ENCODE assay signal across 17 cellular contexts in the genomic region with DNA sequence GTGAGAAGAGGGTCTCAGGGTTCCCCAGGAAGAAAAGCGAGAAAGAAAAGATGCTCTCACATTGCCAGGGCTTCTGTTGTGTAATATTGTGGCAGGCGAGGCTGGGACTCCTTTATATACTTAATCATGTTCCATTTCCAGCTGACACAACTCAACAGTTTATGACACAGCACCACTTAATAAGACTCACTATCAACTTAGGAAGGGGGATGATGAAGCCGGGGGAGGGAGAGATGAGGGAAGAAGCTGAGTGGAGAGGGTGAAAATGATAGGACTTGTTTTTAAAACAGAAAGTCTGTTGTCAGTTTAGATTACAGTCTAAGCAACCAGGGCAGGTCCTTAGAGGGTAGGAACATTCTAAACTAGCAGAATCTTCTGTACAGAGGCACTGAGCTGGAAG.
A peak's percentile ranks its signal among the peaks of the same experiment; 100 is the strongest.
DNase-seq lines count a peak whose midpoint lies in the region; ATAC-seq and TF ChIP-seq lines count a peak whose summit lies in the region.
"Had no signal": no experiment of that assay in that cellular context is flagged by ENCODE, and none has a peak within 500 bp of the region (broad histone marks: within the 10 kb centered on the region; RNA-seq: fewer than 3 reads in every experiment).

No MANE protein-coding gene starts in this region.

- H2AFZ ChIP-seq in neural cell (ENCODE audit: low read depth, low read length) = no peak overlapping the region
- no peak overlapping the region for H2AFZ ChIP-seq in mammary epithelial cell (ENCODE audit: low read depth, low read length)

- peak; percentile 11 for TF ChIP-seq EP300 in neural cell (conservative IDR thresholded peaks at IDR 0.05; ENCODE audit: poor library complexity, severe bottlenecking)

- CTCF ChIA-PET in mammary epithelial cell (lab: Charles Lee; ENCODE audit: low non-redundant PET) = no interaction called here

- H3K79me2 ChIP-seq in neural cell (replicated peaks; ENCODE audit: insufficient read depth, low read length) (no peaks in the 10 kb centered on the region), mammary epithelial cell (ENCODE audit: insufficient read depth, low read length) (no peaks in the 10 kb centered on the region)

- dilution Hi-C loops in mammary epithelial cell (cut with HindIII; ENCODE audit: low sequenced_read_pairs) = no loop called here

- H3K27ac ChIP-seq in right cardiac atrium (ENCODE audit: low read length) (no peak overlapping the region), neural cell (ENCODE audit: low read length) (no peak overlapping the region), mammary epithelial cell (ENCODE audit: insufficient read depth, low read depth, low read length) (no peak overlapping the region)
- H3K27ac ChIP-seq: 22Rv1; A549; BLaER1 treated with 17β-estradiol and CSF1 and Interleukin-3, amounts not matched to agents 10 nM and 100 nM; C4-2B had no signal

- no peaks in the 10 kb centered on the region for H3K36me3 ChIP-seq in neural cell (ENCODE audit: insufficient read depth, low read length)
- H3K36me3 ChIP-seq in mammary epithelial cell (ENCODE audit: insufficient read depth, low read length) = no peaks in the 10 kb centered on the region
- H3K36me3 ChIP-seq: BLaER1 treated with 17β-estradiol and CSF1 and Interleukin-3, amounts not matched to agents 10 nM and 100 nM had no signal

- DNase-seq in right cardiac atrium (no peak), Right ventricle myocardium inferior (ENCODE audit: missing footprints) (no peak), retina (peak; percentile 65), mammary epithelial cell (no peak)
- no peak for DNase-seq in activated CD8-positive, alpha-beta memory T cell treated with anti-CD3 and anti-CD28 coated beads, Interleukin-2, amount 50 U/mL, for 4 hours
- DNase-seq: AML-193; Caco-2; Calu3; CD4-positive, alpha-beta T cell; CD8-positive, alpha-beta T cell; DMS79 treated with DMSO at 0.1 percent for 48 hours; GF-D8 had no signal

- H3K4me2 ChIP-seq in neural cell (ENCODE audit: low read length) (no peak overlapping the region), mammary epithelial cell (ENCODE audit: insufficient read depth, low read depth, low read length) (no peak overlapping the region)
- H3K4me2 ChIP-seq: A549; BLaER1 treated with 17β-estradiol and CSF1 and Interleukin-3, amounts not matched to agents 10 nM and 100 nM had no signal

- H3K9me3 ChIP-seq in right cardiac atrium (ENCODE audit: control insufficient read depth, low read length) (no peaks in the 10 kb centered on the region), neural cell (ENCODE audit: low read length) (no peaks in the 10 kb centered on the region), mammary epithelial cell (replicated peaks; ENCODE audit: insufficient read depth, low read length) (no peaks in the 10 kb centered on the region)
- H3K9me3 ChIP-seq: A549; BLaER1 treated with 17β-estradiol and CSF1 and Interleukin-3, amounts not matched to agents 10 nM and 100 nM; Caco-2 had no signal

- H4K20me1 ChIP-seq in neural cell (ENCODE audit: insufficient read depth) (no peaks in the 10 kb centered on the region), mammary epithelial cell (ENCODE audit: insufficient read depth, low read length) (no peaks in the 10 kb centered on the region)
- H4K20me1 ChIP-seq: BLaER1 treated with 17β-estradiol and CSF1 and Interleukin-3, amounts not matched to agents 10 nM and 100 nM had no signal

- H3K9ac ChIP-seq in neural cell (ENCODE audit: low read length) = no peak overlapping the region
- no peak overlapping the region for H3K9ac ChIP-seq in mammary epithelial cell (ENCODE audit: insufficient read depth, low read length)
- H3K9ac ChIP-seq: BLaER1 treated with 17β-estradiol and CSF1 and Interleukin-3, amounts not matched to agents 10 nM and 100 nM had no signal

- intact Hi-C loops in right cardiac atrium (cut with DNase I) = no loop called here
- intact Hi-C loops in Right ventricle myocardium inferior (cut with DNase I) = no loop called here
- intact Hi-C loops in mammary epithelial cell (cut with micrococcal nuclease) = no loop called here

- H3K27me3 ChIP-seq in right cardiac atrium (ENCODE audit: control insufficient read depth, insufficient read depth) = no peaks in the 10 kb centered on the region
- no peaks in the 10 kb centered on the region for H3K27me3 ChIP-seq in neural cell (ENCODE audit: insufficient read depth, low read depth, low read length)
- no peaks in the 10 kb centered on the region for H3K27me3 ChIP-seq in mammary epithelial cell (ENCODE audit: insufficient read depth, low read length)
- H3K27me3 ChIP-seq: BLaER1 treated with 17β-estradiol and CSF1 and Interleukin-3, amounts not matched to agents 10 nM and 100 nM had no signal

- H3K9me2 ChIP-seq in neural cell (ENCODE audit: insufficient read depth, low read length) = no peaks in the 10 kb centered on the region

- 35% methylated on average over 3 of the region's 3 CpGs for WGBS in right cardiac atrium
- WGBS in mammary epithelial cell (ENCODE audit: low coverage, missing lambda C conversion rate) = 75% methylated on average over 3 of the region's 3 CpGs

- TF ChIP-seq RAD21 in neural cell (conservative IDR thresholded peaks at IDR 0.05) = no peak

- H3K4me3 ChIP-seq in right cardiac atrium (ENCODE audit: low read length) (no peak overlapping the region), neural cell (ENCODE audit: low read length) (no peak overlapping the region), mammary epithelial cell (replicated peaks in 1 of 3; ENCODE audit: insufficient read depth in 1 of 3, low read depth in 2 of 3, low read length in 3 of 3) (no peak overlapping the region)
- H3K4me3 ChIP-seq: A549; BLaER1 treated with 17β-estradiol and CSF1 and Interleukin-3, amounts not matched to agents 10 nM and 100 nM had no signal

- in situ Hi-C loops in mammary epithelial cell (cut with MboI; ENCODE audit: low sequenced_read_pairs in 2 of 2) = no loop called here

- ATAC-seq in right cardiac atrium (peak; percentile 41 to 51), Right ventricle myocardium inferior (no peak)
- ATAC-seq: A549; CD8-positive, alpha-beta T cell had no signal

- H3K4me1 ChIP-seq in right cardiac atrium (ENCODE audit: control insufficient read depth, insufficient read depth, low read length) (peaks cover 3% of the 10 kb centered on the region), mammary epithelial cell (ENCODE audit: insufficient read depth, low read length) (no peaks in the 10 kb centered on the region)
- H3K4me1 ChIP-seq: A549; BLaER1 treated with 17β-estradiol and CSF1 and Interleukin-3, amounts not matched to agents 10 nM and 100 nM; Caco-2 had no signal

- TF ChIP-seq CTCF in neural cell (IDR thresholded peaks at IDR 0.05; ENCODE audit: poor library complexity, severe bottlenecking) = no peak
- no peak for TF ChIP-seq CTCF in mammary epithelial cell (conservative IDR thresholded peaks at IDR 0.05 in 1 of 2, IDR thresholded peaks at IDR 0.05 in 1 of 2; ENCODE audit: extremely low read depth in 1 of 2, insufficient read depth in 1 of 2, low read depth in 1 of 2, low read length in 2 of 2)

- BruUV-seq in mammary epithelial cell (replicated peaks; lab: Mats Ljungman, UMichigan) = no TSS peak

- H3F3A ChIP-seq in neural cell (ENCODE audit: insufficient read depth, low read length, poor library complexity, severe bottlenecking) = peaks cover 4% of the 10 kb centered on the region

TF ChIP-seq in neural cell, 6 proteins besides CTCF, POLR2A, EP300 and RAD21:
- TF ChIP-seq POLR2AphosphoS5 (IDR thresholded peaks at IDR 0.05) (peak; percentile 23), TAF1 (IDR thresholded peaks at IDR 0.05; ENCODE audit: low read depth) (no peak)
